9 cellular contexts compared by ENCODE assay signal in the genomic region with DNA sequence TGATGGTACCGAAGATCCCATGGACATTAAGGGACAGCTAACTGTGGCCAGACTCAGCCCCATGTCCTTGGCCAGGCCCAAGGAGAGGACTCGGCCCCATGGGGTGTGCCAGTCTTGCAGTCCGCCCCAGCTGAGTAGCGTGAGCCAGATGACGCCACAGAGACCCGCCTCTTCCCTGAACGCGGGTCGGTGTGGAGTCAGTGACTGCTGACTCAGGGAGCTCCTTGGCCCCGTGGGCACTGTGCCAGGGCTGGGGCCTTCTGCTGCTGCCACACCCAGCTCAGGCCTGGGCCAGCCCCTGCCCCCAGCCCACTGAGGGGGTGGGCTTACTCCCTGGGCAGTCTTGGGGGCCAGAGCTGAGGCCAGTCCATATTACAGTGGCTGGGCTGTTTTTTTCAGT. TPM values are rescaled to one million over a fixed set of nuclear protein-coding genes. Genes with fewer than 3 reads are reported as not detected.
DNase-seq lines count a peak whose midpoint lies in the region; ATAC-seq and TF ChIP-seq lines count a peak whose summit lies in the region.
"Had no signal": no experiment of that assay in that cellular context is flagged by ENCODE, and none has a peak within 500 bp of the region (broad histone marks: within the 10 kb centered on the region; RNA-seq: fewer than 3 reads in every experiment).

No MANE protein-coding gene starts in this region.

- H3K9ac ChIP-seq in SK-N-SH = no peak overlapping the region

- peak; percentile 78 for ATAC-seq in gastroesophageal sphincter
- no peak for ATAC-seq in stimulated activated naive CD8-positive, alpha-beta T cell treated with anti-CD3 and anti-CD28 coated beads, Interleukin-15, amount 100 ng/mL, for 72 hours
- no peak for ATAC-seq in HG02885 (IDR thresholded peaks at IDR 0.05; ENCODE audit: poor library complexity, unreplicated experiment)
- ATAC-seq in GM19452 (IDR thresholded peaks at IDR 0.05; ENCODE audit: unreplicated experiment) = no peak

- H3K27me3 Mint-ChIP-seq in stimulated activated naive CD8-positive, alpha-beta T cell treated with anti-CD3 and anti-CD28 coated beads, Interleukin-15, amount 100 ng/mL, for 72 hours = peaks cover 7% of the 10 kb centered on the region

- H3K9me2 ChIP-seq in SK-N-SH = no peaks in the 10 kb centered on the region

- H3K27ac ChIP-seq in SK-N-SH (ENCODE audit: low read depth in 2 of 2, low read length in 1 of 2) (no peak overlapping the region), gastroesophageal sphincter (peak overlapping the region in 2 of 4 donors; percentile 47 to 48), sigmoid colon (peak overlapping the region in 2 of 4 donors; percentile 17 to 32)

- POLR2A ChIA-PET in SK-N-SH (lab: Yijun Ruan, JAX) = no interaction called here

- H3F3A ChIP-seq in SK-N-SH (replicated peaks; ENCODE audit: insufficient read depth) = peaks cover 3% of the 10 kb centered on the region

- intact Hi-C loops in sigmoid colon (cut with DNase I) = no loop called here

- H3K9me3 ChIP-seq in SK-N-SH (no peaks in the 10 kb centered on the region), gastroesophageal sphincter (no peaks in the 10 kb centered on the region), sigmoid colon (no peaks in the 10 kb centered on the region)

- TF ChIP-seq CTCF in SK-N-SH (IDR thresholded peaks at IDR 0.05) (no peak), gastroesophageal sphincter (IDR thresholded peaks at IDR 0.05) (no peak), sigmoid colon (IDR thresholded peaks at IDR 0.05) (no peak)

- no peak overlapping the region for H3K27ac Mint-ChIP-seq in stimulated activated naive CD8-positive, alpha-beta T cell treated with anti-CD3 and anti-CD28 coated beads, Interleukin-15, amount 100 ng/mL, for 72 hours

- H3K4me3 ChIP-seq in SK-N-SH (ENCODE audit: low read depth in 2 of 2, low read length in 1 of 2) (no peak overlapping the region), gastroesophageal sphincter (no peak overlapping the region), sigmoid colon (no peak overlapping the region)

- H3K4me3 Mint-ChIP-seq in stimulated activated naive CD8-positive, alpha-beta T cell treated with anti-CD3 and anti-CD28 coated beads, Interleukin-15, amount 100 ng/mL, for 72 hours = no peak overlapping the region

- TF ChIP-seq RAD21 in SK-N-SH (IDR thresholded peaks at IDR 0.05; ENCODE audit: low read length) = no peak

- TF ChIP-seq EP300 in SK-N-SH (IDR thresholded peaks at IDR 0.05; ENCODE audit: borderline replicate concordance in 1 of 2, low read depth in 1 of 2, low read length in 1 of 2) = no peak
- TF ChIP-seq EP300 in gastroesophageal sphincter (IDR thresholded peaks at IDR 0.05) = no peak
- TF ChIP-seq EP300 in sigmoid colon (IDR thresholded peaks at IDR 0.05) = no peak

- CTCF ChIA-PET in SK-N-SH (lab: Yijun Ruan, JAX) = no interaction called here

- 64% methylated on average over 6 of the region's 10 CpGs for WGBS in SK-N-SH (ENCODE audit: low lambda C conversion rate)
- WGBS in gastroesophageal sphincter (ENCODE audit: low coverage in 1 of 2), 2 donors = no CpG with 5 or more reads among the region's 10 CpGs
- WGBS in sigmoid colon, 2 donors = 14 to 50% methylated on average over 10 of the region's 10 CpGs

- H3K4me2 ChIP-seq in SK-N-SH = no peak overlapping the region

- H4K20me1 ChIP-seq in SK-N-SH (ENCODE audit: insufficient read depth) = no peaks in the 10 kb centered on the region

- peaks cover 3 to 48% of the 10 kb centered on the region in 2 experiments for H3K36me3 ChIP-seq in SK-N-SH (replicated peaks in 1 of 2; ENCODE audit: control insufficient read depth in 1 of 2, insufficient read depth in 2 of 2, low read length in 1 of 2)
- H3K36me3 ChIP-seq in gastroesophageal sphincter = peaks cover 0 to 44% of the 10 kb centered on the region in 2 donors
- peaks cover 0 to 39% (median 19%) of the 10 kb centered on the region in 4 donors for H3K36me3 ChIP-seq in sigmoid colon

- H2AFZ ChIP-seq in SK-N-SH (ENCODE audit: low read depth) = no peak overlapping the region

- no peaks in the 10 kb centered on the region for H3K9me3 Mint-ChIP-seq in stimulated activated naive CD8-positive, alpha-beta T cell treated with anti-CD3 and anti-CD28 coated beads, Interleukin-15, amount 100 ng/mL, for 72 hours

- H3K4me1 ChIP-seq in SK-N-SH (ENCODE audit: control insufficient read depth in 1 of 2, insufficient read depth in 2 of 2, low read depth in 1 of 2, low read length in 1 of 2) (no peaks in the 10 kb centered on the region; a peak in 1 of 4 replicates), gastroesophageal sphincter (peaks cover 0 to 7% (median 0%) of the 10 kb centered on the region in 3 donors), sigmoid colon (no peaks in the 10 kb centered on the region)

- H3K4me1 Mint-ChIP-seq in stimulated activated naive CD8-positive, alpha-beta T cell treated with anti-CD3 and anti-CD28 coated beads, Interleukin-15, amount 100 ng/mL, for 72 hours = no peaks in the 10 kb centered on the region

- H3K27me3 ChIP-seq in SK-N-SH (ENCODE audit: insufficient read depth) = no peaks in the 10 kb centered on the region
- no peaks in the 10 kb centered on the region for H3K27me3 ChIP-seq in gastroesophageal sphincter
- H3K27me3 ChIP-seq in sigmoid colon = peaks cover 0 to 24% (median 2%) of the 10 kb centered on the region in 3 donors

- no peaks in the 10 kb centered on the region for H3K79me2 ChIP-seq in SK-N-SH (ENCODE audit: insufficient read depth)

- DNase-seq in GM03348 (ENCODE audit: low spot score) = peak; percentile 92
- DNase-seq in SK-N-SH = no peak
- DNase-seq in sigmoid colon = peak; percentile 83
- DNase-seq in stimulated activated naive CD8-positive, alpha-beta T cell treated with anti-CD3 and anti-CD28 coated beads, Interleukin-15, amount 100 ng/mL, for 72 hours = no peak
- no peak for DNase-seq in COR-L47 (lab: John Stamatoyannopoulos, UW)
- DNase-seq: NCI-H2227 treated with DMSO at 0.1 percent for 48 hours had no signal

- no peak for TF ChIP-seq POLR2A in gastroesophageal sphincter (IDR thresholded peaks at IDR 0.05)
- TF ChIP-seq POLR2A in sigmoid colon (IDR thresholded peaks at IDR 0.05) = no peak

TF ChIP-seq in SK-N-SH, 30 proteins besides CTCF, POLR2A, EP300 and RAD21:
- no peak for TF ChIP-seq FOXM1 (IDR thresholded peaks at IDR 0.05; ENCODE audit: low read depth)
- TF ChIP-seq NFIC (IDR thresholded peaks at IDR 0.05; ENCODE audit: borderline replicate concordance) = peak; percentile 40; the same call in 1 of the 2 replicates
- TF ChIP-seq MEF2A (IDR thresholded peaks at IDR 0.05; ENCODE audit: borderline replicate concordance, low read depth) = no peak
- no peak for TF ChIP-seq NRF1 (IDR thresholded peaks at IDR 0.05; ENCODE audit: low read depth, low read length)
- TF ChIP-seq, protein P1, sequence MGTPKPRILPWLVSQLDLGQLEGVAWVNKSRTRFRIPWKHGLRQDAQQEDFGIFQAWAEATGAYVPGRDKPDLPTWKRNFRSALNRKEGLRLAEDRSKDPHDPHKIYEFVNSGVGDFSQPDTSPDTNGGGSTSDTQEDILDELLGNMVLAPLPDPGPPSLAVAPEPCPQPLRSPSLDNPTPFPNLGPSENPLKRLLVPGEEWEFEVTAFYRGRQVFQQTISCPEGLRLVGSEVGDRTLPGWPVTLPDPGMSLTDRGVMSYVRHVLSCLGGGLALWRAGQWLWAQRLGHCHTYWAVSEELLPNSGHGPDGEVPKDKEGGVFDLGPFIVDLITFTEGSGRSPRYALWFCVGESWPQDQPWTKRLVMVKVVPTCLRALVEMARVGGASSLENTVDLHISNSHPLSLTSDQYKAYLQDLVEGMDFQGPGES (IDR thresholded peaks at IDR 0.05; ENCODE audit: low read depth, low read length) = no peak
- TF ChIP-seq, protein P2, sequence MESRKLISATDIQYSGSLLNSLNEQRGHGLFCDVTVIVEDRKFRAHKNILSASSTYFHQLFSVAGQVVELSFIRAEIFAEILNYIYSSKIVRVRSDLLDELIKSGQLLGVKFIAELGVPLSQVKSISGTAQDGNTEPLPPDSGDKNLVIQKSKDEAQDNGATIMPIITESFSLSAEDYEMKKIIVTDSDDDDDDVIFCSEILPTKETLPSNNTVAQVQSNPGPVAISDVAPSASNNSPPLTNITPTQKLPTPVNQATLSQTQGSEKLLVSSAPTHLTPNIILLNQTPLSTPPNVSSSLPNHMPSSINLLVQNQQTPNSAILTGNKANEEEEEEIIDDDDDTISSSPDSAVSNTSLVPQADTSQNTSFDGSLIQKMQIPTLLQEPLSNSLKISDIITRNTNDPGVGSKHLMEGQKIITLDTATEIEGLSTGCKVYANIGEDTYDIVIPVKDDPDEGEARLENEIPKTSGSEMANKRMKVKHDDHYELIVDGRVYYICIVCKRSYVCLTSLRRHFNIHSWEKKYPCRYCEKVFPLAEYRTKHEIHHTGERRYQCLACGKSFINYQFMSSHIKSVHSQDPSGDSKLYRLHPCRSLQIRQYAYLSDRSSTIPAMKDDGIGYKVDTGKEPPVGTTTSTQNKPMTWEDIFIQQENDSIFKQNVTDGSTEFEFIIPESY (IDR thresholded peaks at IDR 0.05; ENCODE audit: borderline replicate concordance, low read depth) = no peak

RNA-seq across cellular contexts. Expression of a gene that starts 52.8 kb away (rescaled TPM):
- polyA plus RNA-seq in SK-N-SH (2012; rRNA removed) (48.1 and 48.7 TPM in 2 replicates), sigmoid colon (10 to 100 TPM in 1 of 3 donors, 1 to 10 TPM in 1, under 1 TPM in 1; 0.60 to 15.3 (median 3.5) TPM)
- 13.2 and 23.6 TPM in 2 replicates for polyA plus RNA-seq in SK-N-SH (2012; cell fraction: cytosol; rRNA removed)
- 104 and 115 TPM in 2 replicates for polyA plus RNA-seq in SK-N-SH (2012; cell fraction: nucleus; rRNA removed)
- total RNA-seq in gastroesophageal sphincter (10 to 100 TPM; 20.1 to 86.7 (median 31.9) TPM), sigmoid colon (10 to 100 TPM in 2 of 4 donors, 1 to 10 TPM in 2; 7.5 to 29.6 (median 13.0) TPM)

Comparison
In these comparisons a context has a peak if more than half of its experiments do, and no peak if none do; other contexts are left out.
1. DNase-seq: peak in GM03348 (single experiment) and sigmoid colon (single experiment); none in SK-N-SH (single experiment), stimulated activated naive CD8-positive, alpha-beta T cell treated with anti-CD3 and anti-CD28 coated beads, Interleukin-15, amount 100 ng/mL, for 72 hours (0 of 2) and COR-L47 (single experiment).